In genomic region chr3:16147226-16147625, GRCh38 we compare ENCODE assay signal across 16 cellular contexts.
A peak's percentile ranks its signal among the peaks of the same experiment; 100 is the strongest.
DNase-seq lines count a peak whose midpoint lies in the region; TF ChIP-seq lines count a peak whose summit lies in the region.
"Had no signal": no experiment of that assay in that cellular context is flagged by ENCODE, and none has a peak within 500 bp of the region (broad histone marks: within the 10 kb centered on the region; RNA-seq: fewer than 3 reads in every experiment).

No MANE protein-coding gene starts in this region.

- H3K9ac ChIP-seq in subcutaneous abdominal adipose tissue (ENCODE audit: low read length in 5 of 5) = no peak overlapping the region

- no peaks in the 10 kb centered on the region for H3K27me3 ChIP-seq in subcutaneous abdominal adipose tissue (ENCODE audit: control insufficient read depth in 5 of 5, insufficient read depth in 4 of 5, low read length in 5 of 5)
- H3K27me3 ChIP-seq: ascending aorta, Peyer's patch, right atrium auricular region had no signal

- H3K4me1 Mint-ChIP-seq in T-helper 1 cell treated with Interleukin-12 subunit alpha and Interleukin-12 subunit beta and Interleukin-4 antibody, amounts not matched to agents 30 μg/mL and 1 μg/mL, for 36 hours (ENCODE audit: low read depth) = peaks cover 4% of the 10 kb centered on the region

- no peaks in the 10 kb centered on the region for H3K27me3 Mint-ChIP-seq in T-helper 1 cell treated with Interleukin-12 subunit alpha and Interleukin-12 subunit beta and Interleukin-4 antibody, amounts not matched to agents 30 μg/mL and 1 μg/mL, for 36 hours (ENCODE audit: low read depth)

- H3K36me3 Mint-ChIP-seq in T-helper 1 cell treated with Interleukin-12 subunit alpha and Interleukin-12 subunit beta and Interleukin-4 antibody, amounts not matched to agents 30 μg/mL and 1 μg/mL, for 36 hours (ENCODE audit: low read depth) = peaks cover 1% of the 10 kb centered on the region

- TF ChIP-seq CTCF in choroid plexus epithelial cell (conservative IDR thresholded peaks at IDR 0.05; ENCODE audit: low read depth, low read length) = no peak

- no peaks in the 10 kb centered on the region for H3K9me3 ChIP-seq in subcutaneous abdominal adipose tissue (ENCODE audit: control insufficient read depth in 5 of 5, low read length in 5 of 5)
- H3K9me3 ChIP-seq: ascending aorta, HAP-1, mucosa of descending colon, Peyer's patch had no signal

- H3K4me1 ChIP-seq in subcutaneous abdominal adipose tissue (ENCODE audit: control insufficient read depth in 5 of 5, insufficient read depth in 5 of 5, low read length in 5 of 5) = peaks cover 8 to 49% (median 29%) of the 10 kb centered on the region in 5 donors
- H3K4me1 ChIP-seq: HAP-1, Peyer's patch had no signal

- no peaks in the 10 kb centered on the region for H3K36me3 ChIP-seq in subcutaneous abdominal adipose tissue (ENCODE audit: control insufficient read depth in 5 of 5, insufficient read depth in 5 of 5, low read length in 5 of 5)
- H3K36me3 ChIP-seq: ascending aorta, HAP-1, Peyer's patch, right atrium auricular region had no signal

- peak overlapping the region; percentile 59 for H3K27ac ChIP-seq in subcutaneous abdominal adipose tissue (ENCODE audit: low read depth, low read length)
- H3K27ac ChIP-seq: 22Rv1, VCaP had no signal

- peaks cover 19% of the 10 kb centered on the region for H3K9me3 Mint-ChIP-seq in T-helper 1 cell treated with Interleukin-12 subunit alpha and Interleukin-12 subunit beta and Interleukin-4 antibody, amounts not matched to agents 30 μg/mL and 1 μg/mL, for 36 hours

- H3K4me3 Mint-ChIP-seq in T-helper 1 cell treated with Interleukin-12 subunit alpha and Interleukin-12 subunit beta and Interleukin-4 antibody, amounts not matched to agents 30 μg/mL and 1 μg/mL, for 36 hours = no peak overlapping the region

- DNase-seq in T-helper 1 cell (no peak), NCI-H226 (peak; percentile 71), choroid plexus epithelial cell (ENCODE audit: low read depth) (peak; percentile 84), DMS53 treated with DMSO at 0.1 percent for 48 hours (lab: John Stamatoyannopoulos, UW; ENCODE audit: unreplicated experiment) (no peak), T-helper 9 cell (no peak), nucleus accumbens (lab: John Stamatoyannopoulos, UW) (no peak)
- DNase-seq: activated T-cell treated with anti-CD3 and anti-CD28 coated beads for 4 hours, mucosa of descending colon, Peyer's patch had no signal

- no peak overlapping the region for H3K4me3 ChIP-seq in choroid plexus epithelial cell (ENCODE audit: low read depth, low read length)
- no peak overlapping the region for H3K4me3 ChIP-seq in subcutaneous abdominal adipose tissue (ENCODE audit: low read depth in 1 of 5, low read length in 5 of 5)
- H3K4me3 ChIP-seq: ascending aorta, HAP-1, mucosa of descending colon, Peyer's patch, right atrium auricular region had no signal

- H3K27ac Mint-ChIP-seq in T-helper 1 cell treated with Interleukin-12 subunit alpha and Interleukin-12 subunit beta and Interleukin-4 antibody, amounts not matched to agents 30 μg/mL and 1 μg/mL, for 36 hours = peak overlapping the region; percentile 66

Comparison
In these comparisons a context has a peak if more than half of its experiments do, and no peak if none do; other contexts are left out.
1. DNase-seq: peak in NCI-H226 (single experiment) and choroid plexus epithelial cell (single experiment); none in T-helper 1 cell (0 of 5), DMS53 treated with DMSO at 0.1 percent for 48 hours (single experiment), T-helper 9 cell (single experiment) and nucleus accumbens (0 of 56).